16 cellular contexts compared by ENCODE assay signal in genomic region chr12:104504151-104504550, GRCh38. TPM values are rescaled to one million over a fixed set of nuclear protein-coding genes. Genes with fewer than 3 reads are reported as not detected.
DNase-seq lines count a peak whose midpoint lies in the region; ATAC-seq and TF ChIP-seq lines count a peak whose summit lies in the region.
"Had no signal": no experiment of that assay in that cellular context is flagged by ENCODE, and none has a peak within 500 bp of the region (broad histone marks: within the 10 kb centered on the region; RNA-seq: fewer than 3 reads in every experiment).

No MANE protein-coding gene starts in this region.

- no peak overlapping the region for H3K4me3 ChIP-seq in BLaER1 treated with 17β-estradiol and CSF1 and Interleukin-3, amounts not matched to agents 10 nM and 100 nM
- no peak overlapping the region for H3K4me3 ChIP-seq in coronary artery
- H3K4me3 ChIP-seq: HAP-1 had no signal

- H3K27ac Mint-ChIP-seq in H9 (0 out of 7 replicates have a peak overlapping the region, but pooled peaks of 1 of the 3 experiments have one; percentile 19), T-helper 17 cell (peak overlapping the region; percentile 99), nephron progenitor cell (no peak overlapping the region)

- H3K79me2 ChIP-seq in H9 (ENCODE audit: insufficient read depth, low read length), result no peaks in the 10 kb centered on the region

- WGBS in H9 (ENCODE audit: extremely low coverage, insufficient read length, low lambda C conversion rate), result no CpG with 5 or more reads among the region's 9 CpGs

- H2BK15ac ChIP-seq in H9 (ENCODE audit: low read depth, low read length), result no peak overlapping the region

- H2BK20ac ChIP-seq in H9 (ENCODE audit: low read depth, low read length, poor library complexity, severe bottlenecking), result no peak overlapping the region

- peaks cover 68 to 98% (median 91%) of the 10 kb centered on the region in 11 experiments; a peak in 21 of 22 replicates for H4K20me1 ChIP-seq in BLaER1 treated with 17β-estradiol and CSF1 and Interleukin-3, amounts not matched to agents 10 nM and 100 nM
- H4K20me1 ChIP-seq in H9 (ENCODE audit: control insufficient read depth, insufficient read depth, insufficient read length), result no peaks in the 10 kb centered on the region

- no peak overlapping the region for H3K18ac ChIP-seq in H9 (ENCODE audit: insufficient read length, low read depth, low read length)

- no peak overlapping the region for H3K56ac ChIP-seq in H9 (ENCODE audit: insufficient read length, low read depth, low read length)

- no peak overlapping the region for H3K4me3 Mint-ChIP-seq in H9
- H3K4me3 Mint-ChIP-seq in T-helper 17 cell, result no peak overlapping the region
- H3K4me3 Mint-ChIP-seq in nephron progenitor cell, result peak overlapping the region; percentile 22
- H3K4me3 Mint-ChIP-seq: T-cell had no signal

- peaks cover 15 to 79% (median 49%) of the 10 kb centered on the region in 11 experiments for H3K36me3 ChIP-seq in BLaER1 treated with 17β-estradiol and CSF1 and Interleukin-3, amounts not matched to agents 10 nM and 100 nM
- H3K36me3 ChIP-seq: HAP-1 had no signal

- H3K9ac ChIP-seq in BLaER1 treated with 17β-estradiol and CSF1 and Interleukin-3, amounts not matched to agents 10 nM and 100 nM, result peak overlapping the region in 4 of 11 experiments; percentile 24 to 39 (median 32); a peak in 4 of 22 replicates
- no peak overlapping the region for H3K9ac ChIP-seq in H9 (ENCODE audit: extremely low read depth, insufficient read length, low read length)

- H2AK5ac ChIP-seq in H9 (ENCODE audit: insufficient read length, low read length), result no peak overlapping the region

- TF ChIP-seq CTCF in H9 (conservative IDR thresholded peaks at IDR 0.05) (no peak), nephron progenitor cell (IDR thresholded peaks at IDR 0.05) (no peak), GM20000 (IDR thresholded peaks at IDR 0.05; ENCODE audit: extremely low read depth, missing control alignments) (no peak), coronary artery (IDR thresholded peaks at IDR 0.05) (no peak)

- H2AFZ ChIP-seq in H9 (ENCODE audit: low read length), result no peak overlapping the region

- H3K9me3 Mint-ChIP-seq in H9 (no peaks in the 10 kb centered on the region; a peak in 2 of 5 replicates), nephron progenitor cell (peaks cover 23% of the 10 kb centered on the region)
- H3K9me3 Mint-ChIP-seq: CD8-positive, alpha-beta memory T cell had no signal

- H4K8ac ChIP-seq in H9 (replicated peaks; ENCODE audit: insufficient read length, low read depth, low read length), result no peak overlapping the region

- H4K5ac ChIP-seq in H9 (ENCODE audit: insufficient read length, low read depth, low read length), result no peak overlapping the region

- no peak overlapping the region for H4K91ac ChIP-seq in H9 (ENCODE audit: insufficient read length, low read depth, low read length)

- H3K14ac ChIP-seq in H9 (ENCODE audit: insufficient read depth, low read length), result peak overlapping the region; percentile 12; the same call in 1 of the 2 replicates

- no peak overlapping the region for H2BK120ac ChIP-seq in H9 (ENCODE audit: low read depth, low read length, poor library complexity, severe bottlenecking)

- H2BK5ac ChIP-seq in H9 (ENCODE audit: insufficient read length, low read length), result no peak overlapping the region

- peak overlapping the region in 10 of 11 experiments; percentile 20 to 80 (median 61); a peak in 19 of 22 replicates for H3K4me2 ChIP-seq in BLaER1 treated with 17β-estradiol and CSF1 and Interleukin-3, amounts not matched to agents 10 nM and 100 nM
- H3K4me2 ChIP-seq in H9 (ENCODE audit: insufficient read depth, insufficient read length, low read length), result no peak overlapping the region

- H3K4me1 Mint-ChIP-seq in H9, result peaks cover 52 to 70% of the 10 kb centered on the region in 2 experiments
- peaks cover 59% of the 10 kb centered on the region for H3K4me1 Mint-ChIP-seq in T-helper 17 cell
- peaks cover 68% of the 10 kb centered on the region for H3K4me1 Mint-ChIP-seq in nephron progenitor cell

- no peaks in the 10 kb centered on the region; the same call in 1 of the 2 replicates for H3K27me3 Mint-ChIP-seq in H9 (ENCODE audit: low read depth)
- H3K27me3 Mint-ChIP-seq in T-helper 17 cell, result no peaks in the 10 kb centered on the region
- H3K27me3 Mint-ChIP-seq in nephron progenitor cell (ENCODE audit: low read depth, poor library complexity), result peaks cover 9% of the 10 kb centered on the region
- H3K27me3 Mint-ChIP-seq: CD8-positive, alpha-beta memory T cell; T-cell had no signal

- H2BK12ac ChIP-seq in H9 (ENCODE audit: insufficient read length, low read depth, low read length), result no peak overlapping the region

- peaks cover 66 to 99% (median 92%) of the 10 kb centered on the region in 10 experiments for H3K4me1 ChIP-seq in BLaER1 treated with 17β-estradiol and CSF1 and Interleukin-3, amounts not matched to agents 10 nM and 100 nM
- H3K4me1 ChIP-seq in H9 (ENCODE audit: insufficient read depth, low read length), result peaks cover 5% of the 10 kb centered on the region; the same call in 1 of the 2 replicates

- H3K36me3 Mint-ChIP-seq in H9 (ENCODE audit: insufficient read depth in 1 of 3, low read depth in 3 of 3), result peaks cover 0 to 7% (median 0%) of the 10 kb centered on the region in 3 experiments; a peak in 2 of 7 replicates
- H3K36me3 Mint-ChIP-seq in T-helper 17 cell (ENCODE audit: low read depth), result peaks cover 4% of the 10 kb centered on the region
- H3K36me3 Mint-ChIP-seq in nephron progenitor cell (ENCODE audit: low read depth), result peaks cover 25% of the 10 kb centered on the region

- no peak for DNase-seq in H9
- no peak for DNase-seq in T-helper 17 cell
- DNase-seq in nephron progenitor cell, result no peak
- no peak for DNase-seq in occipital lobe (lab: John Stamatoyannopoulos, UW)
- DNase-seq in GM20000 (ENCODE audit: low spot score), result no peak
- DNase-seq in coronary artery (ENCODE audit: low spot score), result no peak
- DNase-seq: CD8-positive, alpha-beta memory T cell; MV-4-11; NCI-H1436; NCI-H2081; NCI-H748 treated with DMSO at 0.1 percent for 48 hours; T-cell had no signal

- no peak overlapping the region for H3K4ac ChIP-seq in H9 (ENCODE audit: low read depth, low read length)

- ATAC-seq in T-helper 17 cell (no peak), HG03108 (IDR thresholded peaks at IDR 0.05; ENCODE audit: unreplicated experiment) (no peak)
- ATAC-seq: Panc1, T-cell had no signal

- H3K79me1 ChIP-seq in H9 (ENCODE audit: insufficient read depth, low read depth, low read length, poor library complexity, severe bottlenecking), result no peaks in the 10 kb centered on the region

- no peak overlapping the region for H3T11ph ChIP-seq in H9 (ENCODE audit: low read length)

- peaks cover 0 to 31% (median 22%) of the 10 kb centered on the region in 11 experiments; a peak in 18 of 22 replicates for H3K9me3 ChIP-seq in BLaER1 treated with 17β-estradiol and CSF1 and Interleukin-3, amounts not matched to agents 10 nM and 100 nM (replicated peaks in 1 of 11)
- H3K9me3 ChIP-seq in H9 (ENCODE audit: control insufficient read depth, low read depth, low read length) (no peaks in the 10 kb centered on the region), T-helper 17 cell (ENCODE audit: control insufficient read depth, low read length, poor library complexity, severe bottlenecking) (no peaks in the 10 kb centered on the region)
- H3K9me3 ChIP-seq: HAP-1 had no signal

- no peaks in the 10 kb centered on the region for H3K27me3 ChIP-seq in BLaER1 treated with 17β-estradiol and CSF1 and Interleukin-3, amounts not matched to agents 10 nM and 100 nM
- H3K27me3 ChIP-seq in H9 (ENCODE audit: insufficient read depth, low read length), result no peaks in the 10 kb centered on the region

- H3K27ac ChIP-seq in BLaER1 treated with 17β-estradiol and CSF1 and Interleukin-3, amounts not matched to agents 10 nM and 100 nM, result peak overlapping the region in 6 of 11 experiments; percentile 3 to 45 (median 26); a peak in 9 of 22 replicates
- H3K27ac ChIP-seq in H9 (ENCODE audit: insufficient read length, low read depth, low read length), result no peak overlapping the region
- no peak overlapping the region for H3K27ac ChIP-seq in coronary artery

- H3K23me2 ChIP-seq in H9 (ENCODE audit: insufficient read length, low read depth, low read length, poor library complexity, severe bottlenecking), result no peaks in the 10 kb centered on the region

- no peak overlapping the region for H3K23ac ChIP-seq in H9 (ENCODE audit: insufficient read length, low read depth, low read length)

RNA-seq across cellular contexts. Expression of gene CHST11, which starts 47.4 kb away (rescaled TPM):
- total RNA-seq in H9 (2021), result 6.7 and 7.9 TPM in 2 replicates
- total RNA-seq in T-helper 17 cell, result 10 to 100 TPM; 76.6 to 78.3 TPM
- 29.0 TPM for total RNA-seq in occipital lobe

Comparison
In these comparisons a context has a peak if more than half of its experiments do, and no peak if none do; other contexts are left out.
1. H3K27ac ChIP-seq: peak in BLaER1 treated with 17β-estradiol and CSF1 and Interleukin-3, amounts not matched to agents 10 nM and 100 nM (6 of 11); none in H9 (single experiment) and coronary artery (0 of 2).